Comparison of ENCODE assay signal across 8 cellular contexts in the genomic region with DNA sequence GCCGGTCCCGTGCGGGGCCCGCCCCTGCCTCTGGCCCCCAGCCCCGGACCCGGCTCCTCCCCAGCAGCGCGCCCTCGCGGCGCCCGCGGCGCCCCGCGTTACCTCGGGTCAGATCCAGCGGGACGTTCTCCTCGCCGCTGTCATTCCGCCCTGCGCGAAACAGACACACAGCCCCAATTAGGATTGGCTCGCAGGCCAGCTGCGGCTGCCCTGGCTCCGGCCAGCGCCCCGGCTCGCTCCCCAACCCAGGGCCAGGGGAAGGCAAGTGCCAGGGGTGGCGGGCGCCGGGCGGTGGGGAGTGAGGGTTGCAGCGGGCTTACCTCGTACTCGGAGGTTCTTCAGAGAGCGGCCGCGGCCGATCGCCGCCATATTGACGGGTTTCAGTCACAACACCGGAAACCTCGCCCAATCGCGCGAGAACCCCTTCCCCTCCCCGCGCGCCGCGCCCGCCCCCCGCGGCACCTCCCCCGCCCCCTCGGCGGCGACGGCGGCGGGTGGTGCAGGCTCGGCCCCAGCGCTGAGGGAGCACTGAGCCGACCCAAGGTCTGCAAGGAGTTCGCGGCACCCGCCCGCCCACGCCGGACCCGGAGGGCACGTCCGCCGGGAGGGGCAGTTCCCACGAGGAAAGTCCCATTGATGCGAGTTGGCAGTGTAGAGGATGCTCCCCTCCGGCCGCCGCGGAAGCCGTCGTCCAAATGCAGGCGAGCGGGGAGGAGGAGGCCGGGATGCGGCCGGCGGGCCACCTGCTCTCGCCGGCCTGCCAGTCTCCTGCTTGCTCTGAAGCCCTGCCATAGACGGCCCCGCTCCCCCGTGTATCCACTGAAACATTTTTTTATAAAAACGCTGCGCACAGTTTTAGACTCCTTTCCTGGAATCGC. TPM values are rescaled to one million over a fixed set of nuclear protein-coding genes. Genes with fewer than 3 reads are reported as not detected.
DNase-seq lines count a peak whose midpoint lies in the region; ATAC-seq and TF ChIP-seq lines count a peak whose summit lies in the region.

A gene with protein sequence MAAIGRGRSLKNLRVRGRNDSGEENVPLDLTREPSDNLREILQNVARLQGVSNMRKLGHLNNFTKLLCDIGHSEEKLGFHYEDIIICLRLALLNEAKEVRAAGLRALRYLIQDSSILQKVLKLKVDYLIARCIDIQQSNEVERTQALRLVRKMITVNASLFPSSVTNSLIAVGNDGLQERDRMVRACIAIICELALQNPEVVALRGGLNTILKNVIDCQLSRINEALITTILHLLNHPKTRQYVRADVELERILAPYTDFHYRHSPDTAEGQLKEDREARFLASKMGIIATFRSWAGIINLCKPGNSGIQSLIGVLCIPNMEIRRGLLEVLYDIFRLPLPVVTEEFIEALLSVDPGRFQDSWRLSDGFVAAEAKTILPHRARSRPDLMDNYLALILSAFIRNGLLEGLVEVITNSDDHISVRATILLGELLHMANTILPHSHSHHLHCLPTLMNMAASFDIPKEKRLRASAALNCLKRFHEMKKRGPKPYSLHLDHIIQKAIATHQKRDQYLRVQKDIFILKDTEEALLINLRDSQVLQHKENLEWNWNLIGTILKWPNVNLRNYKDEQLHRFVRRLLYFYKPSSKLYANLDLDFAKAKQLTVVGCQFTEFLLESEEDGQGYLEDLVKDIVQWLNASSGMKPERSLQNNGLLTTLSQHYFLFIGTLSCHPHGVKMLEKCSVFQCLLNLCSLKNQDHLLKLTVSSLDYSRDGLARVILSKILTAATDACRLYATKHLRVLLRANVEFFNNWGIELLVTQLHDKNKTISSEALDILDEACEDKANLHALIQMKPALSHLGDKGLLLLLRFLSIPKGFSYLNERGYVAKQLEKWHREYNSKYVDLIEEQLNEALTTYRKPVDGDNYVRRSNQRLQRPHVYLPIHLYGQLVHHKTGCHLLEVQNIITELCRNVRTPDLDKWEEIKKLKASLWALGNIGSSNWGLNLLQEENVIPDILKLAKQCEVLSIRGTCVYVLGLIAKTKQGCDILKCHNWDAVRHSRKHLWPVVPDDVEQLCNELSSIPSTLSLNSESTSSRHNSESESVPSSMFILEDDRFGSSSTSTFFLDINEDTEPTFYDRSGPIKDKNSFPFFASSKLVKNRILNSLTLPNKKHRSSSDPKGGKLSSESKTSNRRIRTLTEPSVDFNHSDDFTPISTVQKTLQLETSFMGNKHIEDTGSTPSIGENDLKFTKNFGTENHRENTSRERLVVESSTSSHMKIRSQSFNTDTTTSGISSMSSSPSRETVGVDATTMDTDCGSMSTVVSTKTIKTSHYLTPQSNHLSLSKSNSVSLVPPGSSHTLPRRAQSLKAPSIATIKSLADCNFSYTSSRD (N-terminal part only) (minus strand): TSS at position 391 of the 878 bp plus-strand sequence. CDS start 22 bp downstream, at position 369.

- peak within 1 kb of the TSS; percentile 75 for H2AFZ ChIP-seq in GM23338

- H3K27me3 ChIP-seq in DOHH2 (ENCODE audit: control insufficient read depth, low read length), result no peaks in the 10 kb centered on the region
- no peaks in the 10 kb centered on the region for H3K27me3 ChIP-seq in GM23338 (ENCODE audit: insufficient read depth)

- H3K27ac ChIP-seq in DOHH2 (ENCODE audit: low read depth, low read length), result peak within 1 kb of the TSS; percentile 77
- H3K27ac ChIP-seq in GM23338 (ENCODE audit: low read depth), result peak within 1 kb of the TSS; percentile 97

- H4K20me1 ChIP-seq in DOHH2 (ENCODE audit: control insufficient read depth, insufficient read depth, low read depth, low read length) (peaks cover 14% of the 10 kb centered on the region), GM23338 (replicated peaks; ENCODE audit: insufficient read depth) (0 out of 2 replicates have a peak, but pooled peaks cover 2% of the 10 kb centered on the region)

- H3K4me3 ChIP-seq in DOHH2 (ENCODE audit: low read length), result peak within 1 kb of the TSS; percentile 94
- H3K4me3 ChIP-seq in GM23338, result peak within 1 kb of the TSS; percentile 79

- no peaks in the 10 kb centered on the region for H3K9me3 ChIP-seq in DOHH2 (ENCODE audit: control insufficient read depth, insufficient read depth, low read length)

- TF ChIP-seq CTCF in DOHH2 (IDR thresholded peaks at IDR 0.05; ENCODE audit: low read depth, low read length, poor library complexity, severe bottlenecking) (no peak), GM23338 (conservative IDR thresholded peaks at IDR 0.05; ENCODE audit: low read depth in 2 of 2) (no peak)

- H3K4me2 ChIP-seq in DOHH2 (ENCODE audit: low read length), result peak within 1 kb of the TSS; percentile 71
- H3K4me2 ChIP-seq in GM23338, result peak within 1 kb of the TSS; percentile 93

- H3K9me2 ChIP-seq in DOHH2 (replicated peaks; ENCODE audit: control insufficient read depth, low read length) (no peaks in the 10 kb centered on the region), GM23338 (ENCODE audit: insufficient read depth) (no peaks in the 10 kb centered on the region)

- peak within 1 kb of the TSS; percentile 98 for H3K4me3 Mint-ChIP-seq in GM23338
- peak within 1 kb of the TSS; percentile 90 to 98 (median 96) for H3K4me3 Mint-ChIP-seq in naive thymus-derived CD8-positive, alpha-beta T cell

- peak; percentile 80 for ATAC-seq in GM23338
- peak; percentile 68 to 73 for ATAC-seq in naive thymus-derived CD8-positive, alpha-beta T cell

- H3K4me1 ChIP-seq in DOHH2 (ENCODE audit: control insufficient read depth, low read length), result peaks cover 49% of the 10 kb centered on the region
- peaks cover 31% of the 10 kb centered on the region for H3K4me1 ChIP-seq in GM23338 (ENCODE audit: insufficient read depth)

- DNase-seq in GM23338 (ENCODE audit: low spot score) (peak; percentile 89), Kasumi-1 (lab: John Stamatoyannopoulos, UW) (peak; percentile 56 to 79), RKO (ENCODE audit: low spot score) (peak; percentile 82), fibroblast of gingiva (ENCODE audit: low read depth) (peak; percentile 84)
- DNase-seq in activated T-helper 1 cell treated with anti-CD3 and anti-CD28 coated beads, Interleukin-2, amount 50 U/mL, for 16 hours (ENCODE audit: low read depth in 1 of 2, low spot score in 1 of 2), result peak; percentile 82 to 85
- DNase-seq in naive thymus-derived CD8-positive, alpha-beta T cell, result peak; percentile 81 to 94 (median 90)
- DNase-seq in stimulated activated naive CD4-positive, alpha-beta T cell (lab: John Stamatoyannopoulos, UW), result peak; percentile 76 to 89 (median 87)

- H3K36me3 Mint-ChIP-seq in GM23338 (ENCODE audit: low read depth), result no peaks in the 10 kb centered on the region; the same call in 2 of the 3 replicates
- peaks cover 0 to 21% (median 10%) of the 10 kb centered on the region in 3 donors for H3K36me3 Mint-ChIP-seq in naive thymus-derived CD8-positive, alpha-beta T cell

- peaks cover 6% of the 10 kb centered on the region for H3K27me3 Mint-ChIP-seq in GM23338 (ENCODE audit: insufficient read depth, low read depth, poor library complexity)
- H3K27me3 Mint-ChIP-seq in naive thymus-derived CD8-positive, alpha-beta T cell, result peaks cover 4 to 24% (median 16%) of the 10 kb centered on the region in 5 donors

- peak within 1 kb of the TSS; percentile 98 for H3K27ac Mint-ChIP-seq in GM23338
- H3K27ac Mint-ChIP-seq in naive thymus-derived CD8-positive, alpha-beta T cell, result peak within 1 kb of the TSS; percentile 94 to 99 (median 96)

- H3K9me3 Mint-ChIP-seq in GM23338, result 0 out of 3 replicates have a peak, but pooled peaks cover 4% of the 10 kb centered on the region
- H3K9me3 Mint-ChIP-seq in naive thymus-derived CD8-positive, alpha-beta T cell, result no peaks in the 10 kb centered on the region

- H3K79me2 ChIP-seq in DOHH2 (ENCODE audit: control insufficient read depth, low read length) (peaks cover 50% of the 10 kb centered on the region), GM23338 (replicated peaks; ENCODE audit: insufficient read depth) (peaks cover 41% of the 10 kb centered on the region)

- H3K4me1 Mint-ChIP-seq in GM23338, result peaks cover 34% of the 10 kb centered on the region
- H3K4me1 Mint-ChIP-seq in naive thymus-derived CD8-positive, alpha-beta T cell, result peaks cover 15 to 56% (median 31%) of the 10 kb centered on the region in 4 donors

- peaks cover 6% of the 10 kb centered on the region for H3F3A ChIP-seq in DOHH2 (ENCODE audit: control insufficient read depth, insufficient read depth)
- H3F3A ChIP-seq in GM23338 (replicated peaks; ENCODE audit: low read depth), result no peaks in the 10 kb centered on the region

- H3K36me3 ChIP-seq in DOHH2 (ENCODE audit: control insufficient read depth, low read length), result peaks cover 32% of the 10 kb centered on the region
- H3K36me3 ChIP-seq in GM23338 (ENCODE audit: insufficient read depth), result no peaks in the 10 kb centered on the region

- POLR2A ChIA-PET in naive thymus-derived CD8-positive, alpha-beta T cell (lab: Charles Lee), result interaction anchor here (0.8 to 1.6 kb wide), 4 partner anchors 13 to 144 kb away, joined by 3 to 4 read pairs (median 4); no protein-coding TSS in a partner anchor

TF ChIP-seq in GM23338, 12 proteins besides CTCF, POLR2A, EP300 and RAD21 (continues in another document):
- TF ChIP-seq ZNF331 (CRISPR knock-in tag; IDR thresholded peaks at IDR 0.05; ENCODE audit: low read depth) (no peak), EZH2 (IDR thresholded peaks at IDR 0.05; ENCODE audit: low read depth, unreplicated experiment) (no peak), JUNB (IDR thresholded peaks at IDR 0.05; ENCODE audit: unreplicated experiment) (no peak), ZNF114 (CRISPR knock-in tag; IDR thresholded peaks at IDR 0.05) (no peak), EZH2phosphoT487 (IDR thresholded peaks at IDR 0.05; ENCODE audit: unreplicated experiment) (no peak)

RNA-seq across cellular contexts. Expression of the gene that starts here (rescaled TPM):
- 27.4 and 30.2 TPM in 2 replicates for total RNA-seq in GM23338 (2014; rRNA removed; shearing (Covaris generic))
- 7.0 and 9.9 TPM in 2 replicates for polyA plus RNA-seq in GM23338 (2016; fragmentation: Nextera tagmentation; extraction: Ambion mirVana)
- total RNA-seq in naive thymus-derived CD8-positive, alpha-beta T cell, result 100 to 1,000 TPM in 1 of 2 experiments, 10 to 100 TPM in 1; 93.4 to 102 TPM
- polyA plus RNA-seq in naive thymus-derived CD8-positive, alpha-beta T cell, result 10 to 100 TPM in 2 of 3 donors, 1 to 10 TPM in 1; 9.1 to 14.7 (median 11.2) TPM

Comparison
In these comparisons a context has a peak if more than half of its experiments do, and no peak if none do; other contexts are left out.
1. Peak in every context shown above with its lines: DNase-seq, ATAC-seq, H3K4me3 ChIP-seq and H3K27ac ChIP-seq.